Comparison of ENCODE assay signal across 23 cellular contexts in the genomic region with DNA sequence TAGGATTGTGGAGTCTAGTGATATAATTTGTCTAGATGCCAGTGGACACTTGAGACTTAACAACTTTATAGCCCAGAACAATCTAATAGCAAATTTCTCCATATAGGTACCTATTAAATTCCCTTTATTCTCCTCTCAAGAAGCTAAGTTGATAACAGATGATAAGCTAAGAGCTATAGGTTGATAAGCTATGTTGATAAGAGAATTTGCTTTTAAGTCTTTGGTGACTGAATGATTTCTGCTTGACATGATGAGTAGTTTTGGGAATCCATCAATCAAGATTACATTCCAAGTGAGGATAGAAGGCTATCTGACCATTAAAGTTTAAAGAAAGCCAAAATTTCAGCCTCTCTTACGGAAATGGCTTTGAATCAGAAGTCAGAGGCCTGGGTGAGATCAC.
"Had no signal": no experiment of that assay in that cellular context is flagged by ENCODE, and none has a peak within 500 bp of the region (broad histone marks: within the 10 kb centered on the region; RNA-seq: fewer than 3 reads in every experiment).

No MANE protein-coding gene starts in this region.

- H3K36me3 Mint-ChIP-seq: naive thymus-derived CD4-positive, alpha-beta T cell had no signal

- H3K4me1 ChIP-seq: esophagus squamous epithelium, gastrocnemius medialis, heart right ventricle, left lung, lower lobe of right lung had no signal

- H3K9me3 ChIP-seq: esophagus squamous epithelium, gastrocnemius medialis, heart right ventricle, left lung, lower lobe of right lung had no signal

- ATAC-seq: esophagus mucosa; gastrocnemius medialis; heart right ventricle; left cardiac atrium; left lung; left ventricle myocardium superior; lower lobe of right lung; naive thymus-derived CD4-positive, alpha-beta T cell had no signal

- H3K4me3 ChIP-seq: coronary artery, dorsolateral prefrontal cortex, esophagus squamous epithelium, gastrocnemius medialis, heart right ventricle, left lung, lower lobe of right lung had no signal

- H3K27ac ChIP-seq: coronary artery, dorsolateral prefrontal cortex, epithelial cell of prostate, esophagus squamous epithelium, gastrocnemius medialis, heart right ventricle, left lung, lower lobe of right lung had no signal

- H3K27me3 ChIP-seq: dorsolateral prefrontal cortex, esophagus squamous epithelium, gastrocnemius medialis, heart right ventricle, left lung had no signal

- H3K27ac Mint-ChIP-seq: naive thymus-derived CD4-positive, alpha-beta T cell had no signal

- H3K36me3 ChIP-seq: esophagus squamous epithelium, gastrocnemius medialis, heart right ventricle, left lung, lower lobe of right lung had no signal

- H3K4me3 Mint-ChIP-seq: naive thymus-derived CD4-positive, alpha-beta T cell had no signal

- H3K27me3 Mint-ChIP-seq: naive thymus-derived CD4-positive, alpha-beta T cell had no signal

- DNase-seq: dermis blood vessel endothelial cell; dorsolateral prefrontal cortex; effector CD4-positive, alpha-beta T cell; effector memory CD4-positive, alpha-beta T cell; erythroblast; esophagus squamous epithelium; foreskin fibroblast; foreskin melanocyte; gastrocnemius medialis; glutamatergic neuron; head of caudate nucleus; heart right ventricle; hippocampal formation; left cardiac atrium; left lung; left ventricle myocardium superior; lower lobe of right lung; mesenchymal stem cell; midbrain; naive thymus-derived CD4-positive, alpha-beta T cell had no signal
